Comparison of ENCODE assay signal across 17 cellular contexts in genomic region chr16:78695371-78695770, GRCh38.
"Had no signal": no experiment of that assay in that cellular context is flagged by ENCODE, and none has a peak within 500 bp of the region (broad histone marks: within the 10 kb centered on the region; RNA-seq: fewer than 3 reads in every experiment).

No MANE protein-coding gene starts in this region.

- H3K27me3 Mint-ChIP-seq: activated CD4-positive, alpha-beta T cell treated with anti-CD3 and anti-CD28 coated beads, Interleukin-2, amount 10 ng/mL, durations not matched to agents 24 days and 14 days; activated CD8-positive, alpha-beta T cell treated with anti-CD3 and anti-CD28 coated beads for 36 hours; activated naive CD4-positive, alpha-beta T cell treated with anti-CD3 and anti-CD28 coated beads, Interleukin-2, amount 50 U/mL, for 24 hours; effector memory CD8-positive, alpha-beta T cell had no signal

- H3K27ac Mint-ChIP-seq: activated CD4-positive, alpha-beta T cell treated with anti-CD3 and anti-CD28 coated beads, Interleukin-2, amount 10 ng/mL, durations not matched to agents 24 days and 14 days; activated CD8-positive, alpha-beta T cell treated with anti-CD3 and anti-CD28 coated beads for 36 hours; activated naive CD4-positive, alpha-beta T cell treated with anti-CD3 and anti-CD28 coated beads, Interleukin-2, amount 50 U/mL, for 24 hours; effector memory CD8-positive, alpha-beta T cell; immature natural killer cell had no signal

- H3K4me3 Mint-ChIP-seq: activated CD4-positive, alpha-beta T cell treated with anti-CD3 and anti-CD28 coated beads, Interleukin-2, amount 10 ng/mL, durations not matched to agents 24 days and 14 days; activated CD8-positive, alpha-beta T cell treated with anti-CD3 and anti-CD28 coated beads for 36 hours; activated naive CD4-positive, alpha-beta T cell treated with anti-CD3 and anti-CD28 coated beads, Interleukin-2, amount 50 U/mL, for 24 hours; effector memory CD8-positive, alpha-beta T cell; immature natural killer cell had no signal

- H3K9me3 Mint-ChIP-seq: activated CD8-positive, alpha-beta T cell treated with anti-CD3 and anti-CD28 coated beads for 36 hours; activated naive CD4-positive, alpha-beta T cell treated with anti-CD3 and anti-CD28 coated beads, Interleukin-2, amount 50 U/mL, for 24 hours; effector memory CD8-positive, alpha-beta T cell; immature natural killer cell had no signal

- H3K36me3 Mint-ChIP-seq: activated naive CD4-positive, alpha-beta T cell treated with anti-CD3 and anti-CD28 coated beads, Interleukin-2, amount 50 U/mL, for 24 hours; immature natural killer cell had no signal

- ATAC-seq: activated CD8-positive, alpha-beta T cell treated with anti-CD3 and anti-CD28 coated beads for 36 hours; effector memory CD8-positive, alpha-beta T cell; left ventricle myocardium superior; right cardiac atrium; upper lobe of right lung had no signal

- DNase-seq: activated CD4-positive, alpha-beta T cell treated with anti-CD3 and anti-CD28 coated beads, Interleukin-2, amount 10 ng/mL, durations not matched to agents 24 days and 14 days; activated CD4-positive, CD25-positive, alpha-beta regulatory T cell; activated CD8-positive, alpha-beta T cell treated with anti-CD3 and anti-CD28 coated beads for 36 hours; activated effector memory CD4-positive, alpha-beta T cell treated with anti-CD3 and anti-CD28 coated beads, Interleukin-2, amount 50 U/mL, for 16 hours; activated T-cell treated with anti-CD3 and anti-CD28 coated beads, Interleukin-2, amount 50 U/mL, for 48 hours; effector memory CD8-positive, alpha-beta T cell; immature natural killer cell; kidney glomerular epithelial cell; left ventricle myocardium superior; right cardiac atrium; stimulated activated CD4-positive, alpha-beta T cell treated with anti-CD3 and anti-CD28 coated beads, Interleukin-15, amount 100 ng/mL, for 24 hours; stimulated activated CD4-positive, alpha-beta T cell treated with anti-CD3 and anti-CD28 coated beads, Interleukin-4, amount 100 ng/mL, for 1 hour; T-helper 1 cell; T-helper 9 cell; testis; upper lobe of right lung had no signal

- H3K4me1 Mint-ChIP-seq: activated CD4-positive, alpha-beta T cell treated with anti-CD3 and anti-CD28 coated beads, Interleukin-2, amount 10 ng/mL, durations not matched to agents 24 days and 14 days; activated naive CD4-positive, alpha-beta T cell treated with anti-CD3 and anti-CD28 coated beads, Interleukin-2, amount 50 U/mL, for 24 hours; immature natural killer cell had no signal
